13 cellular contexts compared by ENCODE assay signal in the genomic region with DNA sequence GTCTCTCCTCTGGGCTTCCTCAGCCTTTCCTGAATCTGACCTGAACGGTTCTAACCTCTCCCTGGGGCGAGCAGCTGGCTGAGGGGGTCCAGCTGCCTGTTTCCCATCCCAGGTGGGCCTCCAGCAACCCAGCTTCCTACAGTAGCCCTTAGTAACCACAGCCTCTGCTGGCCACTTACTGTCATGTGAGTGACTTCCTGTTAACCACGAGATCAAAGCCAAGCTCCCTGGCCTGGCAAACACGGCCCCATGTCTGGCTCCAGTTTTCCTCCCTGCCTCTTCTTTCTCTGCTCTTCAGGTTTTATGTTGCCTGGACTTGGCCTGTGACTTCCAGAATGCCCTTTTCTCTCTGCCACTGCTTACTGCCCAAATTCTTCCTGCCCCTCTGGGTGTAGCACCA. TPM values are rescaled to one million over a fixed set of nuclear protein-coding genes. Genes with fewer than 3 reads are reported as not detected.
DNase-seq lines count a peak whose midpoint lies in the region; ATAC-seq, FAIRE-seq and TF ChIP-seq lines count a peak whose summit lies in the region.
"Had no signal": no experiment of that assay in that cellular context is flagged by ENCODE, and none has a peak within 500 bp of the region (broad histone marks: within the 10 kb centered on the region; RNA-seq: fewer than 3 reads in every experiment).

No MANE protein-coding gene starts in this region.

- FAIRE-seq in D721Med (lab: Jason Lieb, UNC), result no peak
- FAIRE-seq: K562 had no signal

- no peak for TF ChIP-seq CTCF in GM23338 (conservative IDR thresholded peaks at IDR 0.05; ENCODE audit: low read depth in 2 of 2)
- no peak for TF ChIP-seq CTCF in right atrium auricular region (IDR thresholded peaks at IDR 0.05)
- TF ChIP-seq CTCF in D721Med (IDR thresholded peaks at IDR 0.05; ENCODE audit: insufficient read depth, missing control alignments), result no peak

- peak overlapping the region; percentile 62; the same call in 1 of the 2 replicates for H3K4me2 ChIP-seq in GM23338

- H2AFZ ChIP-seq in GM23338, result no peak overlapping the region

- H3K27ac ChIP-seq in GM23338 (ENCODE audit: low read depth) (no peak overlapping the region), right atrium auricular region (peak overlapping the region; percentile 67 to 71)
- H3K27ac ChIP-seq: thoracic aorta had no signal

- H3K9me3 Mint-ChIP-seq in GM23338, result no peaks in the 10 kb centered on the region
- H3K9me3 Mint-ChIP-seq: activated naive CD8-positive, alpha-beta T cell treated with anti-CD3 and anti-CD28 coated beads, Interleukin-2, amount 50 U/mL, for 24 hours; T-cell had no signal

- H3K36me3 Mint-ChIP-seq in GM23338 (ENCODE audit: low read depth), result no peaks in the 10 kb centered on the region; the same call in 2 of the 3 replicates
- H3K36me3 Mint-ChIP-seq: T-cell had no signal

- peaks cover 21% of the 10 kb centered on the region for H3K27me3 Mint-ChIP-seq in GM23338 (ENCODE audit: insufficient read depth, low read depth, poor library complexity)

- H3K27ac Mint-ChIP-seq in GM23338, result no peak overlapping the region
- H3K27ac Mint-ChIP-seq: activated naive CD8-positive, alpha-beta T cell treated with anti-CD3 and anti-CD28 coated beads, Interleukin-2, amount 50 U/mL, for 24 hours had no signal

- peaks cover 27% of the 10 kb centered on the region for H3K4me1 Mint-ChIP-seq in GM23338

- H3K36me3 ChIP-seq in GM23338 (ENCODE audit: insufficient read depth), result no peaks in the 10 kb centered on the region
- H3K36me3 ChIP-seq in right atrium auricular region, result no peaks in the 10 kb centered on the region
- H3K36me3 ChIP-seq: thoracic aorta had no signal

- no peaks in the 10 kb centered on the region for H3K9me3 ChIP-seq in right atrium auricular region
- H3K9me3 ChIP-seq: thoracic aorta had no signal

- H3K4me3 ChIP-seq in GM23338 (no peak overlapping the region), right atrium auricular region (no peak overlapping the region)
- H3K4me3 ChIP-seq: K562, thoracic aorta had no signal

- peaks cover 39% of the 10 kb centered on the region for H3K79me2 ChIP-seq in GM23338 (replicated peaks; ENCODE audit: insufficient read depth)

- intact Hi-C loops in sciatic nerve (cut with DNase I), result loop anchor here (5.0 kb wide), 1 partner anchor 592 kb away; no protein-coding TSS in a partner anchor

- ATAC-seq in GM23338 (no peak), sciatic nerve (peak; percentile 28)
- ATAC-seq: activated naive CD8-positive, alpha-beta T cell treated with anti-CD3 and anti-CD28 coated beads, Interleukin-2, amount 50 U/mL, for 24 hours; K562 had no signal

- no peaks in the 10 kb centered on the region for H3K9me2 ChIP-seq in GM23338 (ENCODE audit: insufficient read depth)

- no peaks in the 10 kb centered on the region for H3F3A ChIP-seq in GM23338 (replicated peaks; ENCODE audit: low read depth)

- H3K27me3 ChIP-seq in GM23338 (ENCODE audit: insufficient read depth), result peaks cover 19% of the 10 kb centered on the region
- H3K27me3 ChIP-seq in right atrium auricular region, result no peaks in the 10 kb centered on the region

- H4K20me1 ChIP-seq in GM23338 (replicated peaks; ENCODE audit: insufficient read depth), result peaks cover 22% of the 10 kb centered on the region

- H3K4me3 Mint-ChIP-seq in GM23338, result no peak overlapping the region
- H3K4me3 Mint-ChIP-seq: activated naive CD8-positive, alpha-beta T cell treated with anti-CD3 and anti-CD28 coated beads, Interleukin-2, amount 50 U/mL, for 24 hours; T-cell had no signal

- DNase-seq in GM23338 (ENCODE audit: low spot score), result peak; percentile 61
- DNase-seq in NCI-H69 (lab: John Stamatoyannopoulos, UW), result peak; percentile 43
- DNase-seq in right atrium auricular region (ENCODE audit: low spot score), result no peak
- no peak for DNase-seq in sciatic nerve (ENCODE audit: low spot score)
- no peak for DNase-seq in D721Med (ENCODE audit: insufficient read length, low spot score)
- no peak for DNase-seq in DMS79 (lab: John Stamatoyannopoulos, UW)
- DNase-seq in NCI-H187 (lab: John Stamatoyannopoulos, UW), result no peak
- DNase-seq: activated CD8-positive, alpha-beta memory T cell treated with anti-CD3 and anti-CD28 coated beads for 24 hours; activated naive CD8-positive, alpha-beta T cell treated with anti-CD3 and anti-CD28 coated beads, Interleukin-2, amount 50 U/mL, for 24 hours; DND-41; T-cell had no signal

- H3K4me1 ChIP-seq in GM23338 (ENCODE audit: insufficient read depth), result peaks cover 19% of the 10 kb centered on the region
- peaks cover 0 to 92% of the 10 kb centered on the region in 2 donors for H3K4me1 ChIP-seq in right atrium auricular region

TF ChIP-seq in GM23338, 12 proteins besides CTCF, POLR2A, EP300 and RAD21 (continues in another document):
- TF ChIP-seq ZNF114 (CRISPR knock-in tag; IDR thresholded peaks at IDR 0.05) (no peak), NANOG (IDR thresholded peaks at IDR 0.05; ENCODE audit: borderline replicate concordance) (no peak), CREB1 (CRISPR knock-in tag; IDR thresholded peaks at IDR 0.05; ENCODE audit: low read depth) (no peak), EZH2phosphoT487 (IDR thresholded peaks at IDR 0.05; ENCODE audit: unreplicated experiment) (no peak), ZNF331 (CRISPR knock-in tag; IDR thresholded peaks at IDR 0.05; ENCODE audit: low read depth) (no peak), STAT1 (IDR thresholded peaks at IDR 0.05; ENCODE audit: unreplicated experiment) (no peak), ZNF462 (CRISPR knock-in tag; IDR thresholded peaks at IDR 0.05) (no peak), JUNB (IDR thresholded peaks at IDR 0.05; ENCODE audit: unreplicated experiment) (no peak)
- TF ChIP-seq, protein P1, sequence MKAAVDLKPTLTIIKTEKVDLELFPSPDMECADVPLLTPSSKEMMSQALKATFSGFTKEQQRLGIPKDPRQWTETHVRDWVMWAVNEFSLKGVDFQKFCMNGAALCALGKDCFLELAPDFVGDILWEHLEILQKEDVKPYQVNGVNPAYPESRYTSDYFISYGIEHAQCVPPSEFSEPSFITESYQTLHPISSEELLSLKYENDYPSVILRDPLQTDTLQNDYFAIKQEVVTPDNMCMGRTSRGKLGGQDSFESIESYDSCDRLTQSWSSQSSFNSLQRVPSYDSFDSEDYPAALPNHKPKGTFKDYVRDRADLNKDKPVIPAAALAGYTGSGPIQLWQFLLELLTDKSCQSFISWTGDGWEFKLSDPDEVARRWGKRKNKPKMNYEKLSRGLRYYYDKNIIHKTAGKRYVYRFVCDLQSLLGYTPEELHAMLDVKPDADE (IDR thresholded peaks at IDR 0.05), result no peak

RNA-seq across cellular contexts. Expression of gene DAB2IP, which starts 47.2 kb away (rescaled TPM):
- total RNA-seq in GM23338 (2014; rRNA removed; shearing (Covaris generic)), result 35.1 and 42.8 TPM in 2 replicates
- polyA plus RNA-seq in GM23338 (2016; fragmentation: Nextera tagmentation; extraction: Ambion mirVana), result 8.9 and 11.4 TPM in 2 replicates
- total RNA-seq in right atrium auricular region, result 10 to 100 TPM; 38.0 to 47.0 TPM
- 70.7 TPM for total RNA-seq in sciatic nerve

Comparison
In these comparisons a context has a peak if more than half of its experiments do, and no peak if none do; other contexts are left out.
1. DNase-seq: peak in GM23338 (single experiment) and NCI-H69 (single experiment); none in right atrium auricular region (single experiment), sciatic nerve (single experiment), D721Med (single experiment), DMS79 (single experiment) and NCI-H187 (0 of 2).